ENCODE assay signal across 10 cellular contexts in genomic region chr2:224523626-224524577, GRCh38.
DNase-seq lines count a peak whose midpoint lies in the region; ATAC-seq, FAIRE-seq and TF ChIP-seq lines count a peak whose summit lies in the region.
"Had no signal": no experiment of that assay in that cellular context is flagged by ENCODE, and none has a peak within 500 bp of the region (broad histone marks: within the 10 kb centered on the region; RNA-seq: fewer than 3 reads in every experiment).

No MANE protein-coding gene starts in this region.

- H3K27ac Mint-ChIP-seq in activated CD4-positive, alpha-beta memory T cell treated with anti-CD3 and anti-CD28 coated beads for 36 hours, result peak overlapping the region; percentile 50
- H3K27ac Mint-ChIP-seq in naive thymus-derived CD4-positive, alpha-beta T cell, result peak overlapping the region; percentile 25 to 79 (median 60)

- H3K4me1 Mint-ChIP-seq in activated CD4-positive, alpha-beta memory T cell treated with anti-CD3 and anti-CD28 coated beads for 36 hours (ENCODE audit: low read depth), result peaks cover 72% of the 10 kb centered on the region
- peaks cover 54 to 83% (median 79%) of the 10 kb centered on the region in 7 donors for H3K4me1 Mint-ChIP-seq in naive thymus-derived CD4-positive, alpha-beta T cell

- POLR2A ChIA-PET in activated CD4-positive, alpha-beta memory T cell treated with anti-CD3 and anti-CD28 coated beads for 36 hours (lab: Charles Lee), result interaction anchor here (0.9 kb wide), 1 partner anchor 62 kb away, joined by 3 read pairs; no protein-coding TSS in a partner anchor
- POLR2A ChIA-PET in naive thymus-derived CD4-positive, alpha-beta T cell (lab: Charles Lee), result interaction anchor here (0.7 kb wide), 1 partner anchor 518 kb away, joined by 4 read pairs; no protein-coding TSS in a partner anchor

- no peak for FAIRE-seq in kidney (lab: Jason Lieb, UNC)

- no peaks in the 10 kb centered on the region for H3K27me3 ChIP-seq in naive thymus-derived CD4-positive, alpha-beta T cell (ENCODE audit: control insufficient read depth in 2 of 2, insufficient read depth in 2 of 2, low read length in 2 of 2)

- TF ChIP-seq CTCF in kidney (IDR thresholded peaks at IDR 0.05; ENCODE audit: borderline replicate concordance, extremely low read depth, insufficient read depth), result no peak

- no peaks in the 10 kb centered on the region for H3K9me3 Mint-ChIP-seq in activated CD4-positive, alpha-beta memory T cell treated with anti-CD3 and anti-CD28 coated beads for 36 hours
- no peaks in the 10 kb centered on the region for H3K9me3 Mint-ChIP-seq in naive thymus-derived CD4-positive, alpha-beta T cell
- H3K9me3 Mint-ChIP-seq: endodermal cell had no signal

- CTCF ChIA-PET in activated CD4-positive, alpha-beta memory T cell treated with anti-CD3 and anti-CD28 coated beads for 36 hours (lab: Charles Lee), result interaction anchor here (0.6 kb wide), 1 partner anchor 18 kb away, joined by 3 read pairs; no protein-coding TSS in a partner anchor
- CTCF ChIA-PET in naive thymus-derived CD4-positive, alpha-beta T cell (lab: Charles Lee), result no interaction called here

- peak overlapping the region; percentile 6 for H3K4me3 Mint-ChIP-seq in activated CD4-positive, alpha-beta memory T cell treated with anti-CD3 and anti-CD28 coated beads for 36 hours
- H3K4me3 Mint-ChIP-seq in naive thymus-derived CD4-positive, alpha-beta T cell, result peak overlapping the region; percentile 6 to 77 (median 66)
- H3K4me3 Mint-ChIP-seq: endodermal cell had no signal

- no peaks in the 10 kb centered on the region for H3K27me3 Mint-ChIP-seq in activated CD4-positive, alpha-beta memory T cell treated with anti-CD3 and anti-CD28 coated beads for 36 hours
- H3K27me3 Mint-ChIP-seq in naive thymus-derived CD4-positive, alpha-beta T cell, result no peaks in the 10 kb centered on the region

- H3K9me3 ChIP-seq in naive thymus-derived CD4-positive, alpha-beta T cell (ENCODE audit: control insufficient read depth in 2 of 3, low read length in 3 of 3), result no peaks in the 10 kb centered on the region
- H3K9me3 ChIP-seq in kidney (ENCODE audit: control insufficient read depth in 1 of 2, low read length in 2 of 2), result no peaks in the 10 kb centered on the region
- H3K9me3 ChIP-seq: psoas muscle had no signal

- H3K4me1 ChIP-seq in naive thymus-derived CD4-positive, alpha-beta T cell (ENCODE audit: control insufficient read depth in 2 of 2, insufficient read depth in 2 of 2, low read length in 2 of 2), result peaks cover 38 to 41% of the 10 kb centered on the region in 2 donors
- H3K4me1 ChIP-seq in kidney (ENCODE audit: control insufficient read depth in 1 of 2, insufficient read depth in 1 of 2, low read depth in 1 of 2, low read length in 2 of 2), result peaks cover 9 to 21% of the 10 kb centered on the region in 2 donors

- peak overlapping the region in 1 of 2 donors; percentile 5 for H3K9ac ChIP-seq in kidney (ENCODE audit: low read length in 2 of 2)

- intact Hi-C loops in activated CD4-positive, alpha-beta memory T cell treated with anti-CD3 and anti-CD28 coated beads for 36 hours (cut with micrococcal nuclease), result loop anchor here (5.0 kb wide), 1 partner anchor 113 kb away; no protein-coding TSS in a partner anchor
- intact Hi-C loops in naive thymus-derived CD4-positive, alpha-beta T cell (cut with micrococcal nuclease), result loop anchor here (1.0 to 10.0 kb wide), 6 partner anchors 13 to 579 kb away; partner anchors contain the start of genes CUL3 (in 2 of the 2) and WDFY1 (in 1 of the 2)
- intact Hi-C loops in kidney (cut with DNase I), result no loop called here

- ATAC-seq in GM18508 (IDR thresholded peaks at IDR 0.05; ENCODE audit: insufficient read depth, unreplicated experiment), result peak; percentile 26
- ATAC-seq in HG02973 (IDR thresholded peaks at IDR 0.05; ENCODE audit: unreplicated experiment), result peak; percentile 24
- ATAC-seq in naive thymus-derived CD4-positive, alpha-beta T cell, result peak; percentile 69

- H3K36me3 ChIP-seq in naive thymus-derived CD4-positive, alpha-beta T cell (ENCODE audit: control insufficient read depth in 2 of 3, insufficient read depth in 3 of 3, low read length in 3 of 3), result no peaks in the 10 kb centered on the region
- no peaks in the 10 kb centered on the region for H3K36me3 ChIP-seq in kidney (ENCODE audit: control insufficient read depth in 1 of 2, insufficient read depth in 2 of 2, low read length in 2 of 2)

- no peak for DNase-seq in activated CD4-positive, alpha-beta memory T cell treated with anti-CD3 and anti-CD28 coated beads for 36 hours
- peak in 3 of 9 donors; percentile 20 to 30 (median 25) for DNase-seq in naive thymus-derived CD4-positive, alpha-beta T cell
- no peak for DNase-seq in kidney
- no peak for DNase-seq in iPS-NIHi11 (ENCODE audit: low spot score)
- DNase-seq in NCI-H187 (lab: John Stamatoyannopoulos, UW), result no peak
- no peak for DNase-seq in activated CD4-positive, alpha-beta T cell treated with anti-CD3 and anti-CD28 coated beads, Interleukin-2, amount 50 U/mL, for 4 hours
- DNase-seq: endodermal cell, psoas muscle had no signal

- peak overlapping the region; percentile 4 for H3K4me3 ChIP-seq in naive thymus-derived CD4-positive, alpha-beta T cell (ENCODE audit: low read length)
- H3K4me3 ChIP-seq in kidney (ENCODE audit: low read length in 2 of 2), result no peak overlapping the region
- H3K4me3 ChIP-seq: psoas muscle had no signal

- peaks cover 10% of the 10 kb centered on the region for H3K36me3 Mint-ChIP-seq in activated CD4-positive, alpha-beta memory T cell treated with anti-CD3 and anti-CD28 coated beads for 36 hours
- H3K36me3 Mint-ChIP-seq in naive thymus-derived CD4-positive, alpha-beta T cell, result peaks cover 0 to 15% (median 8%) of the 10 kb centered on the region in 5 donors

- H3K27ac ChIP-seq in naive thymus-derived CD4-positive, alpha-beta T cell (ENCODE audit: low read depth, low read length), result peak overlapping the region; percentile 24
- H3K27ac ChIP-seq in kidney (ENCODE audit: low read depth in 2 of 2, low read length in 2 of 2), result no peak overlapping the region
- H3K27ac ChIP-seq: psoas muscle had no signal
